ENCODE assay signal across 18 cellular contexts in the genomic region with DNA sequence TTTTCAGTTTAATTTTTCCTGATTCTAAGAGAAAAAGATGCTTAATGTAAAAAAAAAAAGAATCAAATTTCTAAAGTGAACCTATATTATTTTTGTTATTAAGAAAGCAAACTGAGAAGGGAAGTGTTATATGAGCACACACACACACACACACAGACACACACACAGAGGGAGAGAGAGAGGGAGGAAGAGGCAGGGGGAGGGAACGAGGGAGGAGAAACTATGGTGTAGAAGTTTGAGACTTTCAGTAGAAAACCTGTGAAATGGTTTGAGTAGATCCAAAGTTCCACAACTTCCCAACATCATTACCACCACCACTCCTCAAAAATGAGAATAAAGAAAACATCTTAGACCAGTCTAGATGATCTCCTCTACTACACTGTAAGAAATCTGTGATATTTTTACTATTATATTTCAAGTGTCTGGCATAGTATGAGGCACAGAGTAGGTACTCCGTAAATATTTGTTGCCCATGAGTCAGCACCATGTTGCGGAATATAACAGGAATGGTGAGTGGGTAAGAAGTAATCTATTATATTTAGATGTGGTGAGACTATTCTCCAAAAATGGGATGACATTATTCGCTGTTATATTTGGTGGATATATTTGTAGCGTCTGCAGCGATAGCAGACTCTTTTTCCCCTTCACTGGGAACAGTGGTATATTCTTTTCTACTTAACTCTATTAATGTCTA.
DNase-seq lines count a peak whose midpoint lies in the region; ATAC-seq, FAIRE-seq and TF ChIP-seq lines count a peak whose summit lies in the region.
"Had no signal": no experiment of that assay in that cellular context is flagged by ENCODE, and none has a peak within 500 bp of the region (broad histone marks: within the 10 kb centered on the region; RNA-seq: fewer than 3 reads in every experiment).

No MANE protein-coding gene starts in this region.

- 93% methylated on average over 6 of the region's 6 CpGs for WGBS in HepG2 (ENCODE audit: low lambda C conversion rate)
- WGBS in right lobe of liver (ENCODE audit: insufficient coverage, low coverage, low lambda C conversion rate, missing lambda C conversion rate) = 91% methylated on average over 6 of the region's 6 CpGs

- FAIRE-seq in HepG2 (lab: Jason Lieb, UNC) (no peak), urothelium cell line (lab: Jason Lieb, UNC) (no peak)

- POLR2A ChIA-PET in HepG2 (lab: Yijun Ruan, JAX) = no interaction called here

- no peaks in the 10 kb centered on the region for H4K20me1 ChIP-seq in HepG2 (ENCODE audit: insufficient read depth, low read length)

- H3K9ac ChIP-seq in HepG2 (ENCODE audit: insufficient read depth, low read depth, low read length) = no peak overlapping the region

- TF ChIP-seq EP300 in HepG2 (IDR thresholded peaks at IDR 0.05; ENCODE audit: low read depth in 2 of 2, low read length in 2 of 2) (peak in 1 of 2 experiments; percentile 11; a peak in 1 of 4 replicates), HepG2 (CRISPR knock-in tag; IDR thresholded peaks at IDR 0.05; ENCODE audit: borderline replicate concordance) (no peak)

- no peak overlapping the region for H3K4me2 ChIP-seq in HepG2 (ENCODE audit: low read depth, low read length)

- H3K36me3 ChIP-seq in HepG2 (replicated peaks in 1 of 2; ENCODE audit: control insufficient read depth in 1 of 2, insufficient read depth in 2 of 2, low read length in 2 of 2) = no peaks in the 10 kb centered on the region
- H3K36me3 ChIP-seq in right lobe of liver = no peaks in the 10 kb centered on the region

- CTCF ChIA-PET in HepG2 (lab: Yijun Ruan, JAX; ENCODE audit: low intra/inter-chr PET ratio, low total read pairs) = no interaction called here

- TF ChIP-seq CTCF in HepG2 (CRISPR knock-in tag; IDR thresholded peaks at IDR 0.05) (no peak), right lobe of liver (IDR thresholded peaks at IDR 0.05) (no peak), fibroblast of mammary gland (conservative IDR thresholded peaks at IDR 0.05; ENCODE audit: control insufficient read depth, insufficient read depth, low read depth, low read length) (no peak)

- DNase-seq in HepG2 (ENCODE audit: low spot score) (no peak), right lobe of liver (no peak), RKO (ENCODE audit: low spot score) (peak; percentile 5), fibroblast of mammary gland (ENCODE audit: low read depth) (peak; percentile 28), urothelium cell line (ENCODE audit: low spot score) (peak; percentile 31), GM19238 (ENCODE audit: insufficient read length, low spot score) (no peak)
- DNase-seq: activated naive CD8-positive, alpha-beta T cell treated with anti-CD3 and anti-CD28 coated beads, Interleukin-2, amount 50 U/mL, for 24 hours; effector memory CD8-positive, alpha-beta T cell; left colon; NCI-H1436; NCI-H2171 treated with DMSO at 0.1 percent for 48 hours; NCI-H748 treated with DMSO at 0.1 percent for 48 hours; SHP77 treated with DMSO at 0.1 percent for 48 hours had no signal

- H3K27me3 ChIP-seq in HepG2 (ENCODE audit: control insufficient read depth in 1 of 2, insufficient read depth in 2 of 2, low read length in 2 of 2) (no peaks in the 10 kb centered on the region), right lobe of liver (no peaks in the 10 kb centered on the region)

- no peak overlapping the region for H2AFZ ChIP-seq in HepG2 (ENCODE audit: low read length)

- ATAC-seq in HepG2 (no peak), right lobe of liver (no peak), HG03442 (IDR thresholded peaks at IDR 0.05; ENCODE audit: unreplicated experiment) (no peak), HG03460 (IDR thresholded peaks at IDR 0.05; ENCODE audit: unreplicated experiment) (no peak)
- ATAC-seq: activated CD4-positive, CD25-positive, alpha-beta regulatory T cell treated with anti-CD3 and anti-CD28 coated beads, Interleukin-2, amount 50 U/mL, for 24 hours; activated naive CD8-positive, alpha-beta T cell treated with anti-CD3 and anti-CD28 coated beads, Interleukin-2, amount 50 U/mL, for 24 hours; activated T-helper 17 cell treated with anti-CD3 and anti-CD28 coated beads, Interleukin-2, amount 50 U/mL, for 72 hours; effector memory CD8-positive, alpha-beta T cell; GM12878; left colon had no signal

- TF ChIP-seq POLR2A in HepG2 (IDR thresholded peaks at IDR 0.05; ENCODE audit: insufficient read depth in 1 of 2, low read depth in 2 of 2, low read length in 2 of 2) (no peak), right lobe of liver (IDR thresholded peaks at IDR 0.05) (no peak)

- BruUV-seq in HepG2 (replicated peaks; lab: Mats Ljungman, UMichigan) = no TSS peak

- TF ChIP-seq RAD21 in HepG2 (CRISPR knock-in tag; IDR thresholded peaks at IDR 0.05) = no peak

- no peak overlapping the region for H3K27ac ChIP-seq in HepG2 (ENCODE audit: extremely low read length, insufficient read depth, low read length)
- no peak overlapping the region for H3K27ac ChIP-seq in right lobe of liver

- no peak overlapping the region for H3K4me3 ChIP-seq in HepG2 (replicated peaks in 1 of 3; ENCODE audit: insufficient read depth in 1 of 3, low read depth in 2 of 3, low read length in 3 of 3)
- H3K4me3 ChIP-seq in right lobe of liver = no peak overlapping the region
- no peak overlapping the region for H3K4me3 ChIP-seq in fibroblast of mammary gland (ENCODE audit: control insufficient read depth, low read depth, low read length)
- H3K4me3 ChIP-seq: GM12878 had no signal

- H3K4me1 ChIP-seq in HepG2 (ENCODE audit: insufficient read depth, low read length) = peaks cover 19% of the 10 kb centered on the region
- H3K4me1 ChIP-seq in right lobe of liver = peaks cover 0 to 4% (median 2%) of the 10 kb centered on the region in 4 donors

- intact Hi-C loops in HepG2 (cut with micrococcal nuclease; ENCODE audit: unreplicated experiment) = no loop called here
- intact Hi-C loops in right lobe of liver (cut with DNase I) = no loop called here

- H3K9me3 ChIP-seq in HepG2 (ENCODE audit: low read length) = no peaks in the 10 kb centered on the region
- no peaks in the 10 kb centered on the region for H3K9me3 ChIP-seq in right lobe of liver

- in situ Hi-C loops in HepG2 (cut with HindIII; ENCODE audit: extremely low pct_ligation_motif_present, low pct_unique_long_range_greater_than_20kb) = no loop called here

- no peaks in the 10 kb centered on the region for H3K79me2 ChIP-seq in HepG2 (ENCODE audit: insufficient read depth, low read length)

TF ChIP-seq in HepG2, 621 proteins besides CTCF, POLR2A, EP300 and RAD21:
- TF ChIP-seq CEBPB (IDR thresholded peaks at IDR 0.05; ENCODE audit: borderline replicate concordance, low read depth, low read length) (peak; percentile 9; the same call in 1 of the 2 replicates), HMG20B (CRISPR knock-in tag; conservative IDR thresholded peaks at IDR 0.05) (no peak), FOSL2 (CRISPR knock-in tag; IDR thresholded peaks at IDR 0.05) (peak; percentile 40; the same call in 1 of the 2 replicates), ZNF282 (IDR thresholded peaks at IDR 0.05; ENCODE audit: partially characterized antibody) (no peak), RARG (CRISPR knock-in tag; IDR thresholded peaks at IDR 0.05; ENCODE audit: low read depth) (no peak), ZNF207 (IDR thresholded peaks at IDR 0.05; ENCODE audit: borderline replicate concordance) (no peak), ZNF292 (CRISPR knock-in tag; IDR thresholded peaks at IDR 0.05; ENCODE audit: borderline replicate concordance, low read depth) (no peak), SPEN (CRISPR knock-in tag; IDR thresholded peaks at IDR 0.05; ENCODE audit: low read depth) (no peak)
- TF ChIP-seq, protein P1, sequence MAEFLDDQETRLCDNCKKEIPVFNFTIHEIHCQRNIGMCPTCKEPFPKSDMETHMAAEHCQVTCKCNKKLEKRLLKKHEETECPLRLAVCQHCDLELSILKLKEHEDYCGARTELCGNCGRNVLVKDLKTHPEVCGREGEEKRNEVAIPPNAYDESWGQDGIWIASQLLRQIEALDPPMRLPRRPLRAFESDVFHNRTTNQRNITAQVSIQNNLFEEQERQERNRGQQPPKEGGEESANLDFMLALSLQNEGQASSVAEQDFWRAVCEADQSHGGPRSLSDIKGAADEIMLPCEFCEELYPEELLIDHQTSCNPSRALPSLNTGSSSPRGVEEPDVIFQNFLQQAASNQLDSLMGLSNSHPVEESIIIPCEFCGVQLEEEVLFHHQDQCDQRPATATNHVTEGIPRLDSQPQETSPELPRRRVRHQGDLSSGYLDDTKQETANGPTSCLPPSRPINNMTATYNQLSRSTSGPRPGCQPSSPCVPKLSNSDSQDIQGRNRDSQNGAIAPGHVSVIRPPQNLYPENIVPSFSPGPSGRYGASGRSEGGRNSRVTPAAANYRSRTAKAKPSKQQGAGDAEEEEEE (CRISPR knock-in tag; IDR thresholded peaks at IDR 0.05; ENCODE audit: borderline replicate concordance) = no peak

Comparison
In these comparisons a context has a peak if more than half of its experiments do, and no peak if none do; other contexts are left out.
1. DNase-seq: peak in RKO (single experiment), fibroblast of mammary gland (single experiment) and urothelium cell line (single experiment); none in HepG2 (single experiment), right lobe of liver (0 of 3) and GM19238 (single experiment).